ENCODE assay signal across 16 cellular contexts in genomic region chr4:158621729-158622128, GRCh38.
"Had no signal": no experiment of that assay in that cellular context is flagged by ENCODE, and none has a peak within 500 bp of the region (broad histone marks: within the 10 kb centered on the region; RNA-seq: fewer than 3 reads in every experiment).

No MANE protein-coding gene starts in this region.

- H3K4me3 Mint-ChIP-seq: activated naive CD8-positive, alpha-beta T cell treated with anti-CD3 and anti-CD28 coated beads, Interleukin-2, amount 10 ng/mL, durations not matched to agents 7 days and 5 days; activated T-helper 1 cell treated with anti-CD3 and anti-CD28 coated beads, Interleukin-12 subunit alpha, Interleukin-12 subunit beta, Interleukin-2, Interleukin-4 antibody, amounts not matched to agents 30 ng/mL and 10 ng/mL and 1 ng/mL, durations not matched to agents 14 hours and 24 hours and 36 hours; naive B cell; stimulated activated naive CD8-positive, alpha-beta T cell treated with anti-CD3 and anti-CD28 coated beads, Interleukin-15, Interleukin-2, amounts not matched to agents 100 ng/mL and 50 ng/mL, for 24 hours; type B pancreatic cell had no signal

- DNase-seq: activated CD4-positive, alpha-beta T cell treated with anti-CD3 and anti-CD28 coated beads, Interleukin-2, amount 50 U/mL, for 1 hour; activated CD8-positive, alpha-beta memory T cell treated with anti-CD3 and anti-CD28 coated beads for 24 hours; activated naive CD4-positive, alpha-beta T cell; activated naive CD8-positive, alpha-beta T cell treated with anti-CD3 and anti-CD28 coated beads, Interleukin-2, amount 10 ng/mL, durations not matched to agents 7 days and 5 days; anterior cingulate cortex; brain microvascular endothelial cell; dermis blood vessel endothelial cell; gastrocnemius medialis; heart left ventricle; naive B cell; pancreas; sigmoid colon; spleen had no signal

- H3K27ac Mint-ChIP-seq: activated naive CD8-positive, alpha-beta T cell treated with anti-CD3 and anti-CD28 coated beads, Interleukin-2, amount 10 ng/mL, durations not matched to agents 7 days and 5 days; activated T-helper 1 cell treated with anti-CD3 and anti-CD28 coated beads, Interleukin-12 subunit alpha, Interleukin-12 subunit beta, Interleukin-2, Interleukin-4 antibody, amounts not matched to agents 30 ng/mL and 10 ng/mL and 1 ng/mL, durations not matched to agents 14 hours and 24 hours and 36 hours; naive B cell; type B pancreatic cell had no signal

- H3K36me3 Mint-ChIP-seq: activated naive CD8-positive, alpha-beta T cell treated with anti-CD3 and anti-CD28 coated beads, Interleukin-2, amount 10 ng/mL, durations not matched to agents 7 days and 5 days; naive B cell; type B pancreatic cell had no signal

- ATAC-seq: gastrocnemius medialis, heart left ventricle, pancreas had no signal

- H3K4me1 Mint-ChIP-seq: activated naive CD8-positive, alpha-beta T cell treated with anti-CD3 and anti-CD28 coated beads, Interleukin-2, amount 10 ng/mL, durations not matched to agents 7 days and 5 days; naive B cell had no signal

- H3K9me3 Mint-ChIP-seq: activated naive CD8-positive, alpha-beta T cell treated with anti-CD3 and anti-CD28 coated beads, Interleukin-2, amount 10 ng/mL, durations not matched to agents 7 days and 5 days; activated T-helper 1 cell treated with anti-CD3 and anti-CD28 coated beads, Interleukin-12 subunit alpha, Interleukin-12 subunit beta, Interleukin-2, Interleukin-4 antibody, amounts not matched to agents 30 ng/mL and 10 ng/mL and 1 ng/mL, durations not matched to agents 14 hours and 24 hours and 36 hours; stimulated activated naive CD8-positive, alpha-beta T cell treated with anti-CD3 and anti-CD28 coated beads, Interleukin-15, Interleukin-2, amounts not matched to agents 100 ng/mL and 50 ng/mL, for 24 hours; type B pancreatic cell had no signal
